8 cellular contexts compared by ENCODE assay signal in genomic region chr16:87764600-87765472, GRCh38. TPM values are rescaled to one million over a fixed set of nuclear protein-coding genes. Genes with fewer than 3 reads are reported as not detected.
A peak's percentile ranks its signal among the peaks of the same experiment; 100 is the strongest.
DNase-seq lines count a peak whose midpoint lies in the region; ATAC-seq and TF ChIP-seq lines count a peak whose summit lies in the region.

No MANE protein-coding gene starts in this region.

- TF ChIP-seq CTCF in ascending aorta (IDR thresholded peaks at IDR 0.05) = no peak

- H3K36me3 ChIP-seq in ascending aorta (peaks cover 7 to 22% of the 10 kb centered on the region in 2 donors), mesenchymal stem cell (ENCODE audit: control insufficient read depth in 1 of 2, insufficient read depth in 2 of 2, low read depth in 1 of 2, low read length in 2 of 2) (peaks cover 18 to 31% of the 10 kb centered on the region in 2 experiments)

- peak overlapping the region; percentile 99 for H3K4me2 ChIP-seq in mesenchymal stem cell (ENCODE audit: low read length, poor library complexity, severe bottlenecking)

- no peak overlapping the region for H2BK5ac ChIP-seq in mesenchymal stem cell (ENCODE audit: low read depth, low read length, poor library complexity, severe bottlenecking)

- no peak overlapping the region for H2BK15ac ChIP-seq in mesenchymal stem cell (ENCODE audit: low read depth, poor library complexity, severe bottlenecking)

- H3K23ac ChIP-seq in mesenchymal stem cell (ENCODE audit: low read length in 2 of 2) = peak overlapping the region in 1 of 2 experiments; percentile 27

- peak overlapping the region; percentile 13 to 73 for H3K4ac ChIP-seq in mesenchymal stem cell (ENCODE audit: low read depth in 1 of 2, low read length in 2 of 2)

- DNase-seq in HT-29 (ENCODE audit: low spot score) (peak; percentile 2), ascending aorta (ENCODE audit: low spot score in 2 of 2) (no peak), mesenchymal stem cell (no peak), putamen (ENCODE audit: low spot score) (no peak), HuH-7 (ENCODE audit: low spot score) (no peak), hippocampal formation (lab: John Stamatoyannopoulos, UW) (no peak)

- peak overlapping the region; percentile 98 for H2AFZ ChIP-seq in mesenchymal stem cell (ENCODE audit: low read depth, low read length)

- no peak overlapping the region for H2BK120ac ChIP-seq in mesenchymal stem cell (ENCODE audit: low read depth, low read length)

- H2BK12ac ChIP-seq in mesenchymal stem cell (ENCODE audit: low read length in 2 of 2) = no peak overlapping the region

- H3K27ac ChIP-seq in ascending aorta (peak overlapping the region in 1 of 2 donors; percentile 81), mesenchymal stem cell (ENCODE audit: low read length, poor library complexity, severe bottlenecking) (no peak overlapping the region)

- no peak overlapping the region for H3K14ac ChIP-seq in mesenchymal stem cell (ENCODE audit: low read length in 2 of 2)

- no peak overlapping the region for H4K91ac ChIP-seq in mesenchymal stem cell (ENCODE audit: low read length)

- H4K8ac ChIP-seq in mesenchymal stem cell (ENCODE audit: low read length) = peak overlapping the region; percentile 94

- peaks cover 40% of the 10 kb centered on the region for H3K79me1 ChIP-seq in mesenchymal stem cell (replicated peaks; ENCODE audit: low read length, poor library complexity, severe bottlenecking)

- H3K4me3 ChIP-seq in ascending aorta (peak overlapping the region; percentile 72 to 81), mesenchymal stem cell (ENCODE audit: insufficient read depth in 1 of 2, low read depth in 1 of 2, low read length in 2 of 2) (peak overlapping the region; percentile 89 to 96)

- intact Hi-C loops in ascending aorta (cut with DNase I) = loop anchor here (5.0 to 10.0 kb wide), 4 partner anchors 373 to 1480 kb away; partner anchors contain the start of genes CTU2, MAP1LC3B, RNF166 and ZC3H18

- WGBS in mesenchymal stem cell = 61% methylated on average over 11 of the region's 14 CpGs

- ATAC-seq in GM19438 (IDR thresholded peaks at IDR 0.05; ENCODE audit: low read depth, unreplicated experiment) = peak; percentile 20
- ATAC-seq in activated CD4-positive, CD25-positive, alpha-beta regulatory T cell treated with anti-CD3 and anti-CD28 coated beads, Interleukin-2, amount 50 U/mL, for 24 hours = no peak

- H2AK5ac ChIP-seq in mesenchymal stem cell (ENCODE audit: low read length, severe bottlenecking) = no peak overlapping the region

- H3K9ac ChIP-seq in mesenchymal stem cell (ENCODE audit: low read length) = peak overlapping the region; percentile 98

- H3K27me3 ChIP-seq in ascending aorta (no peaks in the 10 kb centered on the region), mesenchymal stem cell (ENCODE audit: control insufficient read depth in 1 of 2, insufficient read depth in 1 of 2, low read length in 2 of 2) (no peaks in the 10 kb centered on the region)

- H3K9me3 ChIP-seq in ascending aorta (no peaks in the 10 kb centered on the region), mesenchymal stem cell (ENCODE audit: control insufficient read depth, low read length) (no peaks in the 10 kb centered on the region)

- H3K18ac ChIP-seq in mesenchymal stem cell (ENCODE audit: low read depth in 1 of 2, low read length in 2 of 2) = no peak overlapping the region

- peaks cover 8 to 9% of the 10 kb centered on the region in 2 donors for H3K4me1 ChIP-seq in ascending aorta
- H3K4me1 ChIP-seq in mesenchymal stem cell (ENCODE audit: control insufficient read depth, insufficient read depth, low read depth, low read length) = peaks cover 10% of the 10 kb centered on the region

RNA-seq across cellular contexts. Expression of gene KLHDC4, which starts 0.9 kb away (rescaled TPM):
- 64.8 and 73.6 TPM in 2 replicates for total RNA-seq in HT-29 (2014; rRNA removed; shearing (Covaris generic))
- total RNA-seq in ascending aorta = 38.4 TPM
- polyA plus RNA-seq in mesenchymal stem cell (2013, experiment 1 of 2) = 9.4 TPM
- 8.5 TPM for polyA plus RNA-seq in mesenchymal stem cell (2013, experiment 2 of 2)
